ENCODE assay signal across 17 cellular contexts in the genomic region with DNA sequence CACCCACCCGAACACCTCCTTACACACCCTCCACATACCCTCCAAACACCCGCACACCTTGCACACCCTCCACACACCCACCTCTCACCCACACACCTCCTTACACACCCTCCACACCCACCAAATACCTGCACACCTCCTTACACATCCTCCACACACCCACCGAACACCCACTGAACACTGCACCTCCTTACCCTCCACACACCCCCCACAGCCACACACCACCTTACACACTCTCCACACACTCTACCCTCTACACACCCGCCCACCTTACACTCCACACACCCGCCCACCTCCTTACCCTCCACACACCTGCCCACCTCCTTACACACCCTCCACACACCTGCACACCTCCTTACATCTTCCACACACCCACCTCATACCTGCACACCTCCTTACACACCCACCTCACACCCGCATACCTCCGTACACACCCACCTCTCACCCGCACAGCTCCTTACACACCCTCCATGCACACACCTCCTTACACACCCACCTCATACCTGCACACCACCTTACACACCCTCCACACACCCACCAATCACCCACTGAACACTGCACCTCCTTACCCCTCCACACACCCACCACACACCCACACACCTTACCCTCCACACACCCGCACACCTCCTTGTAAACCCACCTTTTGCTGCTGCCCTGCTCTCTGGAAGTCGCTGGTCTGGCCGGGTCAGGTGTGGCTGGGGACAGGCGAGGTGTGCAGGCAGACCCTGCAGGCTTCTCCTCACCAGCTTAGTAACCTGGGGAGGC. TPM values are rescaled to one million over a fixed set of nuclear protein-coding genes. Genes with fewer than 3 reads are reported as not detected.
DNase-seq lines count a peak whose midpoint lies in the region; ATAC-seq and TF ChIP-seq lines count a peak whose summit lies in the region.
"Had no signal": no experiment of that assay in that cellular context is flagged by ENCODE, and none has a peak within 500 bp of the region (broad histone marks: within the 10 kb centered on the region; RNA-seq: fewer than 3 reads in every experiment).

No MANE protein-coding gene starts in this region.

- H2BK12ac ChIP-seq in trophoblast cell (ENCODE audit: low read length), result no peak overlapping the region

- H3K14ac ChIP-seq in trophoblast cell (ENCODE audit: low read length), result no peak overlapping the region

- in situ Hi-C loops in GM13976 (cut with MboI; ENCODE audit: low sequenced_read_pairs, unreplicated experiment), result no loop called here
- in situ Hi-C loops in gastrocnemius medialis (cut with MboI; ENCODE audit: low sequenced_read_pairs in 4 of 4), result no loop called here

- no peak overlapping the region for H2AFZ ChIP-seq in trophoblast cell (ENCODE audit: insufficient read depth, low read length, poor library complexity)

- no peak overlapping the region for H4K91ac ChIP-seq in trophoblast cell (ENCODE audit: low read depth, low read length)

- TF ChIP-seq CTCF in GM13976 (IDR thresholded peaks at IDR 0.05; ENCODE audit: borderline replicate concordance, control extremely low read depth, extremely low read depth, insufficient read depth, missing control alignments), result no peak
- TF ChIP-seq CTCF in endodermal cell (conservative IDR thresholded peaks at IDR 0.05), result no peak
- TF ChIP-seq CTCF in gastrocnemius medialis (IDR thresholded peaks at IDR 0.05 in 4 of 5, conservative IDR thresholded peaks at IDR 0.05 in 1 of 5), result no peak
- TF ChIP-seq CTCF in ascending aorta (IDR thresholded peaks at IDR 0.05), result no peak

- no peak overlapping the region for H2AK5ac ChIP-seq in trophoblast cell (ENCODE audit: low read length)

- no peak overlapping the region for H3K23ac ChIP-seq in trophoblast cell (ENCODE audit: low read length)

- TF ChIP-seq POLR2A in gastrocnemius medialis (IDR thresholded peaks at IDR 0.05), result no peak

- H3K27me3 Mint-ChIP-seq in endodermal cell (ENCODE audit: insufficient read depth), result no peaks in the 10 kb centered on the region
- no peaks in the 10 kb centered on the region for H3K27me3 Mint-ChIP-seq in activated T-cell treated with anti-CD3 and anti-CD28 coated beads, Interleukin-2, amount 50 U/mL, for 24 hours
- H3K27me3 Mint-ChIP-seq: CD4-positive, alpha-beta T cell had no signal

- ATAC-seq in gastrocnemius medialis, result no peak
- ATAC-seq: PC-3 had no signal

- H3K4me1 ChIP-seq in endodermal cell (ENCODE audit: control insufficient read depth, insufficient read depth, low read length), result no peaks in the 10 kb centered on the region
- peaks cover 86 to 94% of the 10 kb centered on the region in 2 donors for H3K4me1 ChIP-seq in gastrocnemius medialis
- peaks cover 13 to 15% of the 10 kb centered on the region in 2 experiments for H3K4me1 ChIP-seq in trophoblast cell (ENCODE audit: control insufficient read depth in 1 of 2, insufficient read depth in 2 of 2, low read length in 2 of 2)
- H3K4me1 ChIP-seq in ascending aorta, result peaks cover 0 to 19% of the 10 kb centered on the region in 2 donors

- H3K36me3 ChIP-seq in endodermal cell (ENCODE audit: control insufficient read depth, insufficient read depth, low read length), result no peaks in the 10 kb centered on the region
- peaks cover 0 to 41% of the 10 kb centered on the region in 2 donors for H3K36me3 ChIP-seq in gastrocnemius medialis
- no peaks in the 10 kb centered on the region for H3K36me3 ChIP-seq in trophoblast cell (ENCODE audit: control insufficient read depth in 1 of 2, insufficient read depth in 2 of 2, low read length in 2 of 2)
- peaks cover 7 to 24% of the 10 kb centered on the region in 2 donors for H3K36me3 ChIP-seq in ascending aorta

- no peak overlapping the region for H3K18ac ChIP-seq in trophoblast cell (ENCODE audit: low read length)

- H4K12ac ChIP-seq in trophoblast cell (ENCODE audit: low read depth, low read length), result no peak overlapping the region

- peaks cover 2% of the 10 kb centered on the region for H3K36me3 Mint-ChIP-seq in endodermal cell (ENCODE audit: low read depth)
- H3K36me3 Mint-ChIP-seq in activated T-cell treated with anti-CD3 and anti-CD28 coated beads, Interleukin-2, amount 50 U/mL, for 24 hours (ENCODE audit: low read depth), result peaks cover 29% of the 10 kb centered on the region

- no peak overlapping the region for H2BK5ac ChIP-seq in trophoblast cell (ENCODE audit: low read depth, low read length, poor library complexity)

- H3K27ac ChIP-seq in endodermal cell (ENCODE audit: low read depth, low read length) (no peak overlapping the region), gastrocnemius medialis (peak overlapping the region; percentile 99), trophoblast cell (ENCODE audit: low read depth, low read length) (no peak overlapping the region), ascending aorta (no peak overlapping the region)
- H3K27ac ChIP-seq: 22Rv1 had no signal

- peaks cover 4% of the 10 kb centered on the region for H3K79me1 ChIP-seq in trophoblast cell (ENCODE audit: low read length)

- no peaks in the 10 kb centered on the region for H3K9me3 Mint-ChIP-seq in endodermal cell
- H3K9me3 Mint-ChIP-seq in activated T-cell treated with anti-CD3 and anti-CD28 coated beads, Interleukin-2, amount 50 U/mL, for 24 hours, result no peaks in the 10 kb centered on the region
- H3K9me3 Mint-ChIP-seq: CD4-positive, alpha-beta T cell had no signal

- no peak overlapping the region for H3K4me3 Mint-ChIP-seq in endodermal cell
- no peak overlapping the region for H3K4me3 Mint-ChIP-seq in activated T-cell treated with anti-CD3 and anti-CD28 coated beads, Interleukin-2, amount 50 U/mL, for 24 hours
- H3K4me3 Mint-ChIP-seq: CD4-positive, alpha-beta T cell had no signal

- H3K9me3 ChIP-seq in endodermal cell (ENCODE audit: control insufficient read depth, low read length) (no peaks in the 10 kb centered on the region), gastrocnemius medialis (no peaks in the 10 kb centered on the region), trophoblast cell (ENCODE audit: insufficient read depth, low read depth, low read length) (peaks cover 4% of the 10 kb centered on the region), ascending aorta (no peaks in the 10 kb centered on the region)
- H3K9me3 ChIP-seq: BE2C had no signal

- H3K9ac ChIP-seq in endodermal cell (ENCODE audit: extremely low read depth, low read length, poor library complexity, severe bottlenecking) (no peak overlapping the region), trophoblast cell (ENCODE audit: low read length) (no peak overlapping the region)

- H3K27me3 ChIP-seq in endodermal cell (ENCODE audit: control insufficient read depth, insufficient read depth, low read length, poor library complexity, severe bottlenecking), result no peaks in the 10 kb centered on the region
- H3K27me3 ChIP-seq in gastrocnemius medialis, result no peaks in the 10 kb centered on the region
- H3K27me3 ChIP-seq in trophoblast cell (ENCODE audit: insufficient read depth, low read length), result no peaks in the 10 kb centered on the region
- H3K27me3 ChIP-seq in ascending aorta, result no peaks in the 10 kb centered on the region
- H3K27me3 ChIP-seq: BE2C had no signal

- intact Hi-C loops in gastrocnemius medialis (cut with DNase I; ENCODE audit: low total_unique reads), result loop anchor here (5.0 kb wide), 1 partner anchor 106 kb away; a partner anchor contains a TSS
- intact Hi-C loops in ascending aorta (cut with DNase I), result no loop called here

- no peak overlapping the region for H3K4me2 ChIP-seq in trophoblast cell (ENCODE audit: low read length)

- H3K79me2 ChIP-seq in trophoblast cell (ENCODE audit: control insufficient read depth, insufficient read depth, low read length, poor library complexity), result no peaks in the 10 kb centered on the region

- peak; percentile 38 for DNase-seq in activated CD8-positive, alpha-beta memory T cell treated with anti-CD3 and anti-CD28 coated beads, Interleukin-2, amount 50 U/mL, for 48 hours
- DNase-seq in activated CD8-positive, alpha-beta memory T cell treated with anti-CD3 and anti-CD28 coated beads for 24 hours, result no peak
- peak; percentile 28 for DNase-seq in GM13976 (ENCODE audit: low spot score)
- peak; percentile 26 for DNase-seq in endodermal cell
- DNase-seq in gastrocnemius medialis, result peak in 1 of 2 donors; percentile 27
- DNase-seq in trophoblast cell, result no peak
- DNase-seq in activated T-cell treated with anti-CD3 and anti-CD28 coated beads, Interleukin-2, amount 50 U/mL, for 24 hours, result no peak
- no peak for DNase-seq in ascending aorta (ENCODE audit: low spot score in 2 of 2)
- DNase-seq: BE2C; CD4-positive, alpha-beta T cell; DMS53; NCI-H1105; NCI-H1694; NCI-H510A treated with DMSO at 0.1 percent for 48 hours; NCI-H82; PC-3 had no signal

- H2BK120ac ChIP-seq in trophoblast cell (ENCODE audit: insufficient read depth, low read length, poor library complexity), result no peak overlapping the region

- peaks cover 12% of the 10 kb centered on the region for H3K4me1 Mint-ChIP-seq in endodermal cell
- no peaks in the 10 kb centered on the region for H3K4me1 Mint-ChIP-seq in activated T-cell treated with anti-CD3 and anti-CD28 coated beads, Interleukin-2, amount 50 U/mL, for 24 hours (ENCODE audit: low read depth)

- no peak overlapping the region for H3K4ac ChIP-seq in trophoblast cell (ENCODE audit: low read depth, low read length)

- no peak overlapping the region for H3K27ac Mint-ChIP-seq in endodermal cell
- no peak overlapping the region for H3K27ac Mint-ChIP-seq in activated T-cell treated with anti-CD3 and anti-CD28 coated beads, Interleukin-2, amount 50 U/mL, for 24 hours
- H3K27ac Mint-ChIP-seq: CD4-positive, alpha-beta T cell had no signal

- no peak overlapping the region for H4K8ac ChIP-seq in trophoblast cell (ENCODE audit: low read depth, low read length)

- H3K4me3 ChIP-seq in endodermal cell (ENCODE audit: low read length), result no peak overlapping the region
- peak overlapping the region in 1 of 4 donors; percentile 13 for H3K4me3 ChIP-seq in gastrocnemius medialis
- no peak overlapping the region for H3K4me3 ChIP-seq in trophoblast cell (ENCODE audit: low read depth, low read length)
- H3K4me3 ChIP-seq in ascending aorta, result no peak overlapping the region

- 87 to 89% methylated on average over 8 to 12 of the region's 12 CpGs for WGBS in endodermal cell (ENCODE audit: insufficient coverage in 1 of 2, insufficient read length in 1 of 2), 2 experiments
- 100% methylated on average over 8 of the region's 12 CpGs for WGBS in trophoblast cell (ENCODE audit: extremely low coverage, insufficient coverage, insufficient read length)

RNA-seq across cellular contexts. Expression of a gene that starts 38.4 kb away (rescaled TPM):
- total RNA-seq in endodermal cell (10 to 100 TPM in 1 of 2 donors, 1 to 10 TPM in 1; 6.6 to 14.9 TPM), gastrocnemius medialis (1,000 to 10,000 TPM in 3 of 4 donors, 100 to 1,000 TPM in 1; 950 to 2,403 (median 1,384) TPM), ascending aorta (42.4 TPM)
- 13.1 TPM for polyA plus RNA-seq in endodermal cell (2013, experiment 1 of 2)
- polyA plus RNA-seq in endodermal cell (2013, experiment 2 of 2), result 10.1 TPM
- polyA plus RNA-seq in trophoblast cell (2013), result 4.5 TPM in 2 replicates

Comparison
In these comparisons a context has a peak if more than half of its experiments do, and no peak if none do; other contexts are left out.
1. DNase-seq: peak in activated CD8-positive, alpha-beta memory T cell treated with anti-CD3 and anti-CD28 coated beads, Interleukin-2, amount 50 U/mL, for 48 hours (single experiment), GM13976 (single experiment) and endodermal cell (single experiment); none in activated CD8-positive, alpha-beta memory T cell treated with anti-CD3 and anti-CD28 coated beads for 24 hours (single experiment), trophoblast cell (0 of 2), activated T-cell treated with anti-CD3 and anti-CD28 coated beads, Interleukin-2, amount 50 U/mL, for 24 hours (single experiment) and ascending aorta (0 of 2).
2. H3K27ac ChIP-seq: peak in gastrocnemius medialis (4 of 4); none in endodermal cell (single experiment), trophoblast cell (single experiment) and ascending aorta (0 of 2).
3. RNA of a gene that starts 38.4 kb away (total RNA-seq): 950 to 2,403 TPM in gastrocnemius medialis; 42.4 TPM in ascending aorta (single experiment) and 6.6 to 14.9 TPM in endodermal cell; every median in the first group is over 10 times any median in the second.